ENCODE assay signal across 8 cellular contexts in genomic region chr5:132751444-132751843, GRCh38. TPM values are rescaled to one million over a fixed set of nuclear protein-coding genes. Genes with fewer than 3 reads are reported as not detected.
DNase-seq lines count a peak whose midpoint lies in the region; ATAC-seq and TF ChIP-seq lines count a peak whose summit lies in the region.
"Had no signal": no experiment of that assay in that cellular context is flagged by ENCODE, and none has a peak within 500 bp of the region (broad histone marks: within the 10 kb centered on the region; RNA-seq: fewer than 3 reads in every experiment).

No MANE protein-coding gene starts in this region.

- H3K27ac ChIP-seq in substantia nigra (ENCODE audit: low read depth, low read length, poor library complexity, severe bottlenecking), result no peak overlapping the region

- H3K36me3 ChIP-seq in mucosa of descending colon (ENCODE audit: low read depth), result no peaks in the 10 kb centered on the region

- H3K4me3 Mint-ChIP-seq in activated T-helper 1 cell treated with anti-CD3 and anti-CD28 coated beads, Interleukin-12 subunit alpha, Interleukin-12 subunit beta, Interleukin-2, Interleukin-4 antibody, amounts not matched to agents 30 ng/mL and 10 ng/mL and 1 ng/mL, durations not matched to agents 14 hours and 24 hours and 36 hours, result peak overlapping the region; percentile 37

- H3K9me3 Mint-ChIP-seq in activated T-helper 1 cell treated with anti-CD3 and anti-CD28 coated beads, Interleukin-12 subunit alpha, Interleukin-12 subunit beta, Interleukin-2, Interleukin-4 antibody, amounts not matched to agents 30 ng/mL and 10 ng/mL and 1 ng/mL, durations not matched to agents 14 hours and 24 hours and 36 hours, result no peaks in the 10 kb centered on the region

- peaks cover 78% of the 10 kb centered on the region for H3K4me1 Mint-ChIP-seq in activated T-helper 1 cell treated with anti-CD3 and anti-CD28 coated beads, Interleukin-12 subunit alpha, Interleukin-12 subunit beta, Interleukin-2, Interleukin-4 antibody, amounts not matched to agents 30 ng/mL and 10 ng/mL and 1 ng/mL, durations not matched to agents 14 hours and 24 hours and 36 hours (ENCODE audit: low read depth)

- H3K27ac Mint-ChIP-seq in activated T-helper 1 cell treated with anti-CD3 and anti-CD28 coated beads, Interleukin-12 subunit alpha, Interleukin-12 subunit beta, Interleukin-2, Interleukin-4 antibody, amounts not matched to agents 30 ng/mL and 10 ng/mL and 1 ng/mL, durations not matched to agents 14 hours and 24 hours and 36 hours, result peak overlapping the region; percentile 90

- H3K27me3 Mint-ChIP-seq in activated T-helper 1 cell treated with anti-CD3 and anti-CD28 coated beads, Interleukin-12 subunit alpha, Interleukin-12 subunit beta, Interleukin-2, Interleukin-4 antibody, amounts not matched to agents 30 ng/mL and 10 ng/mL and 1 ng/mL, durations not matched to agents 14 hours and 24 hours and 36 hours (ENCODE audit: insufficient read depth), result peaks cover 3% of the 10 kb centered on the region

- H3K4me3 ChIP-seq in skeletal muscle cell (ENCODE audit: low read depth, low read length), result no peak overlapping the region
- H3K4me3 ChIP-seq in mucosa of descending colon, result no peak overlapping the region

- H3K9me3 ChIP-seq in mucosa of descending colon, result no peaks in the 10 kb centered on the region

- no peak for TF ChIP-seq CTCF in mucosa of descending colon (IDR thresholded peaks at IDR 0.05)

- peak; percentile 37 for ATAC-seq in GM18508 (IDR thresholded peaks at IDR 0.05; ENCODE audit: insufficient read depth, unreplicated experiment)
- ATAC-seq in HG02571 (IDR thresholded peaks at IDR 0.05; ENCODE audit: unreplicated experiment), result peak; percentile 32
- no peak for ATAC-seq in mucosa of descending colon

- peak; percentile 38 for DNase-seq in activated T-helper 1 cell treated with anti-CD3 and anti-CD28 coated beads, Interleukin-12 subunit alpha, Interleukin-12 subunit beta, Interleukin-2, Interleukin-4 antibody, amounts not matched to agents 30 ng/mL and 10 ng/mL and 1 ng/mL, durations not matched to agents 14 hours and 24 hours and 36 hours (ENCODE audit: low spot score)
- DNase-seq in skeletal muscle cell (ENCODE audit: low read depth) (peak; percentile 77), substantia nigra (lab: John Stamatoyannopoulos, UW) (no peak), mucosa of descending colon (no peak), HCEC 1CT (no peak)
- DNase-seq: NCI-H2171 treated with DMSO at 0.1 percent for 48 hours had no signal

- intact Hi-C loops in activated T-helper 1 cell treated with anti-CD3 and anti-CD28 coated beads, Interleukin-12 subunit alpha, Interleukin-12 subunit beta, Interleukin-2, Interleukin-4 antibody, amounts not matched to agents 30 ng/mL and 10 ng/mL and 1 ng/mL, durations not matched to agents 14 hours and 24 hours and 36 hours (cut with micrococcal nuclease), result loop anchor here (1.0 to 2.0 kb wide), 6 partner anchors 14 to 226 kb away; partner anchors contain the start of genes GDF9, KIF3A and UQCRQ
- intact Hi-C loops in mucosa of descending colon (cut with DNase I, micrococcal nuclease), result no loop called here

- no peaks in the 10 kb centered on the region for H3K4me1 ChIP-seq in mucosa of descending colon (ENCODE audit: low read depth)

- H3K36me3 Mint-ChIP-seq in activated T-helper 1 cell treated with anti-CD3 and anti-CD28 coated beads, Interleukin-12 subunit alpha, Interleukin-12 subunit beta, Interleukin-2, Interleukin-4 antibody, amounts not matched to agents 30 ng/mL and 10 ng/mL and 1 ng/mL, durations not matched to agents 14 hours and 24 hours and 36 hours (ENCODE audit: low read depth), result peaks cover 40% of the 10 kb centered on the region

RNA-seq across cellular contexts. Expression of gene CCNI2, which starts 4.2 kb away (rescaled TPM):
- 52.5 and 55.6 TPM in 2 replicates for total RNA-seq in activated T-helper 1 cell treated with anti-CD3 and anti-CD28 coated beads, Interleukin-12 subunit alpha, Interleukin-12 subunit beta, Interleukin-2, Interleukin-4 antibody, amounts not matched to agents 30 ng/mL and 10 ng/mL and 1 ng/mL, durations not matched to agents 14 hours and 24 hours and 36 hours
- total RNA-seq in mucosa of descending colon, result 10 to 100 TPM in 2 of 3 donors, 1 to 10 TPM in 1; 7.1 to 12.3 (median 12.0) TPM

RNA-seq across cellular contexts. Expression of gene KIF3A, which starts 14.1 kb away (rescaled TPM):
- total RNA-seq in activated T-helper 1 cell treated with anti-CD3 and anti-CD28 coated beads, Interleukin-12 subunit alpha, Interleukin-12 subunit beta, Interleukin-2, Interleukin-4 antibody, amounts not matched to agents 30 ng/mL and 10 ng/mL and 1 ng/mL, durations not matched to agents 14 hours and 24 hours and 36 hours, result 58.5 and 66.9 TPM in 2 replicates
- 10 to 100 TPM in 1 of 3 donors, 1 to 10 TPM in 2; 3.2 to 11.0 (median 3.8) TPM for total RNA-seq in mucosa of descending colon

RNA-seq across cellular contexts. Expression of gene SEPTIN8, which starts 25.6 kb away (rescaled TPM):
- 45.8 and 46.2 TPM in 2 replicates for total RNA-seq in activated T-helper 1 cell treated with anti-CD3 and anti-CD28 coated beads, Interleukin-12 subunit alpha, Interleukin-12 subunit beta, Interleukin-2, Interleukin-4 antibody, amounts not matched to agents 30 ng/mL and 10 ng/mL and 1 ng/mL, durations not matched to agents 14 hours and 24 hours and 36 hours
- 10 to 100 TPM; 49.9 to 64.7 (median 61.1) TPM for total RNA-seq in mucosa of descending colon

Comparison
In these comparisons a context has a peak if more than half of its experiments do, and no peak if none do; other contexts are left out.
1. DNase-seq: peak in activated T-helper 1 cell treated with anti-CD3 and anti-CD28 coated beads, Interleukin-12 subunit alpha, Interleukin-12 subunit beta, Interleukin-2, Interleukin-4 antibody, amounts not matched to agents 30 ng/mL and 10 ng/mL and 1 ng/mL, durations not matched to agents 14 hours and 24 hours and 36 hours (single experiment) and skeletal muscle cell (single experiment); none in substantia nigra (0 of 49), mucosa of descending colon (0 of 3) and HCEC 1CT (single experiment).